In genomic region chr15:33068007-33068441, GRCh38 we compare ENCODE assay signal across 1 cellular context.
TF ChIP-seq lines count a peak whose summit lies in the region.

No MANE protein-coding gene starts in this region.

TF ChIP-seq in GM23338, 12 proteins besides CTCF, POLR2A, EP300 and RAD21 (continued from another document):
- TF ChIP-seq ZNF462 (CRISPR knock-in tag; IDR thresholded peaks at IDR 0.05): peak; percentile 55; the same call in 1 of the 2 replicates
